11 cellular contexts compared by ENCODE assay signal in the genomic region with DNA sequence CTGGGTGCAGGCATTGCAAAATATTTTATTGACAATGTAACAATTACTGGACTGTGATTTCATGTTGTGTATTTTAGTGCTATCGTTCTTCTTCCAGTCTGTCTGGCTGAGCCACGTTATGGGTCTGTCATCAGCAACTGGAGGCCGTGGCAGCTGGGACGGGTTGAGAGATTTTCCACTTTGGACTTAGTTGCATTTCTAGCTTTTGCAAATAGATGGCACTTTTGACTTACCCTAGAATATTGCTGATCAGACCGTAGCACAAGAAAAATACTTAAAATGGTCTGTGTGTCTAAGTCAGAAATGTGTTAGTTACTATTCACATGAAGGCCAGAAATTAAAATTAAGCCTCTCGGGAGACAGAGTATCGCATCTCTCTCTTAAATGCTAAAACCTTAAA.
DNase-seq lines count a peak whose midpoint lies in the region; ATAC-seq and TF ChIP-seq lines count a peak whose summit lies in the region.
"Had no signal": no experiment of that assay in that cellular context is flagged by ENCODE, and none has a peak within 500 bp of the region (broad histone marks: within the 10 kb centered on the region; RNA-seq: fewer than 3 reads in every experiment).

No MANE protein-coding gene starts in this region.

- whole genome bisulfite sequencing in esophagus muscularis mucosa: 26% methylated on average over 7 of the region's 7 CpGs

- no peak for ATAC-seq in activated CD8-positive, alpha-beta memory T cell treated with anti-CD3 and anti-CD28 coated beads, Interleukin-2, amount 10 ng/mL, durations not matched to agents 7 days and 5 days
- no peak for ATAC-seq in HG02610 (IDR thresholded peaks at IDR 0.05; ENCODE audit: unreplicated experiment)
- ATAC-seq: T-helper 17 cell had no signal

- TF ChIP-seq POLR2A in esophagus muscularis mucosa (IDR thresholded peaks at IDR 0.05; ENCODE audit: low read depth): no peak

- H3K9me3 Mint-ChIP-seq in activated CD8-positive, alpha-beta memory T cell treated with anti-CD3 and anti-CD28 coated beads, Interleukin-2, amount 10 ng/mL, durations not matched to agents 7 days and 5 days (ENCODE audit: low read depth): no peaks in the 10 kb centered on the region

- no peaks in the 10 kb centered on the region for H3K36me3 Mint-ChIP-seq in activated CD8-positive, alpha-beta memory T cell treated with anti-CD3 and anti-CD28 coated beads, Interleukin-2, amount 10 ng/mL, durations not matched to agents 7 days and 5 days

- H3K27me3 ChIP-seq in esophagus muscularis mucosa: peaks cover 0 to 57% (median 0%) of the 10 kb centered on the region in 4 donors

- peaks cover 0 to 16% (median 12%) of the 10 kb centered on the region in 4 donors for H3K4me1 ChIP-seq in esophagus muscularis mucosa

- H3K4me1 Mint-ChIP-seq in activated CD8-positive, alpha-beta memory T cell treated with anti-CD3 and anti-CD28 coated beads, Interleukin-2, amount 10 ng/mL, durations not matched to agents 7 days and 5 days: no peaks in the 10 kb centered on the region

- intact Hi-C loops in esophagus muscularis mucosa (cut with DNase I): no loop called here

- peak in 2 of 3 experiments; percentile 7 to 11 for TF ChIP-seq CTCF in esophagus muscularis mucosa (IDR thresholded peaks at IDR 0.05)

- H3K27ac ChIP-seq in esophagus muscularis mucosa (replicated peaks in 1 of 4): no peak overlapping the region
- H3K27ac ChIP-seq: neutrophil had no signal

- H3K36me3 ChIP-seq in esophagus muscularis mucosa: no peaks in the 10 kb centered on the region
- H3K36me3 ChIP-seq: neutrophil had no signal

- H3K4me3 Mint-ChIP-seq in activated CD8-positive, alpha-beta memory T cell treated with anti-CD3 and anti-CD28 coated beads, Interleukin-2, amount 10 ng/mL, durations not matched to agents 7 days and 5 days: no peak overlapping the region
- H3K4me3 Mint-ChIP-seq: T-helper 17 cell had no signal

- H3K4me3 ChIP-seq in esophagus muscularis mucosa: no peak overlapping the region

- H3K9me3 ChIP-seq in esophagus muscularis mucosa: no peaks in the 10 kb centered on the region
- H3K9me3 ChIP-seq: neutrophil had no signal

- peaks cover 53% of the 10 kb centered on the region for H3K27me3 Mint-ChIP-seq in activated CD8-positive, alpha-beta memory T cell treated with anti-CD3 and anti-CD28 coated beads, Interleukin-2, amount 10 ng/mL, durations not matched to agents 7 days and 5 days

- no peak for TF ChIP-seq EP300 in esophagus muscularis mucosa (IDR thresholded peaks at IDR 0.05)

- CTCF ChIA-PET in activated CD8-positive, alpha-beta memory T cell treated with anti-CD3 and anti-CD28 coated beads, Interleukin-2, amount 10 ng/mL, durations not matched to agents 7 days and 5 days (lab: Charles Lee): no interaction called here

- no peak overlapping the region for H3K27ac Mint-ChIP-seq in activated CD8-positive, alpha-beta memory T cell treated with anti-CD3 and anti-CD28 coated beads, Interleukin-2, amount 10 ng/mL, durations not matched to agents 7 days and 5 days
- H3K27ac Mint-ChIP-seq: T-helper 17 cell had no signal

- DNase-seq in NCI-H510A treated with DMSO at 0.1 percent for 48 hours (lab: John Stamatoyannopoulos, UW): peak; percentile 83
- DNase-seq in NCI-H510A (lab: John Stamatoyannopoulos, UW): no peak
- peak; percentile 50 for DNase-seq in NCI-H2227 treated with DMSO at 0.1 percent for 48 hours (lab: John Stamatoyannopoulos, UW)
- no peak for DNase-seq in esophagus muscularis mucosa (ENCODE audit: extremely low spot score)
- peak; percentile 56 for DNase-seq in retina
- no peak for DNase-seq in activated CD8-positive, alpha-beta memory T cell treated with anti-CD3 and anti-CD28 coated beads, Interleukin-2, amount 10 ng/mL, durations not matched to agents 7 days and 5 days
- no peak for DNase-seq in UCSD-AML1 (lab: John Stamatoyannopoulos, UW; ENCODE audit: unreplicated experiment)
- DNase-seq: activated naive CD4-positive, alpha-beta T cell; T-helper 17 cell had no signal

Comparison
In these comparisons a context has a peak if more than half of its experiments do, and no peak if none do; other contexts are left out.
1. DNase-seq: peak in NCI-H510A treated with DMSO at 0.1 percent for 48 hours (single experiment), NCI-H2227 treated with DMSO at 0.1 percent for 48 hours (single experiment) and retina (single experiment); none in NCI-H510A (single experiment), esophagus muscularis mucosa (single experiment), activated CD8-positive, alpha-beta memory T cell treated with anti-CD3 and anti-CD28 coated beads, Interleukin-2, amount 10 ng/mL, durations not matched to agents 7 days and 5 days (single experiment) and UCSD-AML1 (single experiment).